Comparison of ENCODE assay signal across 8 cellular contexts in genomic region chr21:42219606-42220137, GRCh38. TPM values are rescaled to one million over a fixed set of nuclear protein-coding genes. Genes with fewer than 3 reads are reported as not detected.
A peak's percentile ranks its signal among the peaks of the same experiment; 100 is the strongest.
DNase-seq lines count a peak whose midpoint lies in the region; ATAC-seq and TF ChIP-seq lines count a peak whose summit lies in the region.

No MANE protein-coding gene starts in this region.

- H3K36me3 Mint-ChIP-seq in activated CD8-positive, alpha-beta memory T cell treated with anti-CD3 and anti-CD28 coated beads, Interleukin-2, amount 10 ng/mL, durations not matched to agents 7 days and 5 days: peaks cover 2% of the 10 kb centered on the region

- H3K4me1 ChIP-seq in subcutaneous abdominal adipose tissue (ENCODE audit: control insufficient read depth in 5 of 5, insufficient read depth in 5 of 5, low read length in 5 of 5): peaks cover 1 to 37% (median 24%) of the 10 kb centered on the region in 5 donors

- no peak for DNase-seq in activated CD8-positive, alpha-beta memory T cell treated with anti-CD3 and anti-CD28 coated beads, Interleukin-2, amount 10 ng/mL, durations not matched to agents 7 days and 5 days
- DNase-seq in activated CD8-positive, alpha-beta memory T cell treated with anti-CD3 and anti-CD28 coated beads for 24 hours: no peak
- peak; percentile 73 for DNase-seq in NCI-H69 (lab: John Stamatoyannopoulos, UW)
- no peak for DNase-seq in cardiac fibroblast (ENCODE audit: low read depth in 2 of 2)
- DNase-seq in left lobe of liver (ENCODE audit: low spot score): no peak
- DNase-seq in HK-2 (ENCODE audit: unreplicated experiment): no peak
- DNase-seq in stimulated activated CD4-positive, alpha-beta T cell treated with anti-CD3 and anti-CD28 coated beads, Interleukin-4, amount 100 ng/mL, for 4 hours: no peak

- CTCF ChIA-PET in activated CD8-positive, alpha-beta memory T cell treated with anti-CD3 and anti-CD28 coated beads, Interleukin-2, amount 10 ng/mL, durations not matched to agents 7 days and 5 days (lab: Charles Lee): interaction anchor here (0.7 to 3.2 kb wide), 20 partner anchors 9 to 231 kb away, joined by 3 to 29 read pairs (median 4); no protein-coding TSS in a partner anchor

- H3K9ac ChIP-seq in subcutaneous abdominal adipose tissue (ENCODE audit: low read length in 5 of 5): peak overlapping the region; percentile 2 to 63 (median 49)

- peaks cover 0 to 2% (median 0%) of the 10 kb centered on the region in 5 donors for H3K36me3 ChIP-seq in subcutaneous abdominal adipose tissue (ENCODE audit: control insufficient read depth in 5 of 5, insufficient read depth in 5 of 5, low read length in 5 of 5)

- peak overlapping the region; percentile 89 for H3K27ac Mint-ChIP-seq in activated CD8-positive, alpha-beta memory T cell treated with anti-CD3 and anti-CD28 coated beads, Interleukin-2, amount 10 ng/mL, durations not matched to agents 7 days and 5 days

- H3K27me3 Mint-ChIP-seq in activated CD8-positive, alpha-beta memory T cell treated with anti-CD3 and anti-CD28 coated beads, Interleukin-2, amount 10 ng/mL, durations not matched to agents 7 days and 5 days: no peaks in the 10 kb centered on the region

- H3K4me3 ChIP-seq in cardiac fibroblast (replicated peaks in 1 of 2; ENCODE audit: low read depth in 2 of 2, low read length in 2 of 2) (peak overlapping the region; percentile 51 to 61), subcutaneous abdominal adipose tissue (ENCODE audit: low read depth in 1 of 5, low read length in 5 of 5) (peak overlapping the region; percentile 66 to 86 (median 76))

- H3K27me3 ChIP-seq in subcutaneous abdominal adipose tissue (ENCODE audit: control insufficient read depth in 5 of 5, insufficient read depth in 4 of 5, low read length in 5 of 5): peaks cover 0 to 12% (median 4%) of the 10 kb centered on the region in 5 donors

- ATAC-seq in activated CD8-positive, alpha-beta memory T cell treated with anti-CD3 and anti-CD28 coated beads, Interleukin-2, amount 10 ng/mL, durations not matched to agents 7 days and 5 days: peak; percentile 43
- ATAC-seq in left lobe of liver: peak; percentile 17

- peak overlapping the region; percentile 80 for H3K4me3 Mint-ChIP-seq in activated CD8-positive, alpha-beta memory T cell treated with anti-CD3 and anti-CD28 coated beads, Interleukin-2, amount 10 ng/mL, durations not matched to agents 7 days and 5 days

- no peaks in the 10 kb centered on the region for H3K9me3 Mint-ChIP-seq in activated CD8-positive, alpha-beta memory T cell treated with anti-CD3 and anti-CD28 coated beads, Interleukin-2, amount 10 ng/mL, durations not matched to agents 7 days and 5 days (ENCODE audit: low read depth)

- no peak for TF ChIP-seq CTCF in cardiac fibroblast (IDR thresholded peaks at IDR 0.05; ENCODE audit: low read depth, low read length)

- H3K4me1 Mint-ChIP-seq in activated CD8-positive, alpha-beta memory T cell treated with anti-CD3 and anti-CD28 coated beads, Interleukin-2, amount 10 ng/mL, durations not matched to agents 7 days and 5 days: peaks cover 9% of the 10 kb centered on the region

- peak overlapping the region; percentile 83 for H3K27ac ChIP-seq in subcutaneous abdominal adipose tissue (ENCODE audit: low read depth, low read length)

- H3K9me3 ChIP-seq in subcutaneous abdominal adipose tissue (ENCODE audit: control insufficient read depth in 5 of 5, low read length in 5 of 5): no peaks in the 10 kb centered on the region

RNA-seq across cellular contexts. Expression of gene ABCG1, which starts 0.7 kb away (rescaled TPM):
- total RNA-seq in activated CD8-positive, alpha-beta memory T cell treated with anti-CD3 and anti-CD28 coated beads, Interleukin-2, amount 10 ng/mL, durations not matched to agents 7 days and 5 days: 10 to 100 TPM in 1 of 2 experiments, 1 to 10 TPM in 1; 6.7 to 13.2 TPM
- total RNA-seq in left lobe of liver: 4.7 TPM
